8 cellular contexts compared by ENCODE assay signal in genomic region chr10:100267237-100268104, GRCh38. TPM values are rescaled to one million over a fixed set of nuclear protein-coding genes. Genes with fewer than 3 reads are reported as not detected.
DNase-seq lines count a peak whose midpoint lies in the region; FAIRE-seq and TF ChIP-seq lines count a peak whose summit lies in the region.

CWF19L1 (minus strand) TSS chr10:100267638; CDS start chr10:100267593, 45 bp downstream.

- H3K79me2 ChIP-seq in GM23248 (ENCODE audit: insufficient read depth) (peaks cover 50% of the 10 kb centered on the region), MM.1S (ENCODE audit: low read length) (peaks cover 39% of the 10 kb centered on the region)

- H2BK15ac ChIP-seq in neuronal stem cell (ENCODE audit: low read length) = no peak within 1 kb of the TSS

- DNase-seq in DMS53 (lab: John Stamatoyannopoulos, UW) (peak; percentile 93), GM23248 (peak; percentile 93), MM.1S (peak; percentile 79), SK-N-DZ (ENCODE audit: low spot score) (peak; percentile 83), frontal cortex (ENCODE audit: low spot score in 2 of 2) (peak; percentile 64 to 74), neuronal stem cell (ENCODE audit: low spot score) (peak; percentile 70)
- peak; percentile 77 for DNase-seq in activated naive CD4-positive, alpha-beta T cell treated with Interleukin-2 at 50 U/mL for 16 hours

- H3K79me1 ChIP-seq in neuronal stem cell (ENCODE audit: low read depth, low read length) = peaks cover 3% of the 10 kb centered on the region

- no peak for FAIRE-seq in frontal cortex (lab: Jason Lieb, UNC)

- H2BK5ac ChIP-seq in neuronal stem cell (ENCODE audit: low read length) = no peak within 1 kb of the TSS

- H3K36me3 ChIP-seq in GM23248 (ENCODE audit: low read depth) = peaks cover 4% of the 10 kb centered on the region; the same call in 1 of the 2 replicates
- H3K36me3 ChIP-seq in MM.1S (replicated peaks; ENCODE audit: insufficient read depth, low read length) = no peaks in the 10 kb centered on the region
- peaks cover 0 to 2% of the 10 kb centered on the region in 2 donors for H3K36me3 ChIP-seq in neuronal stem cell (replicated peaks in 1 of 2; ENCODE audit: control insufficient read depth in 2 of 2, insufficient read depth in 2 of 2, low read length in 2 of 2)
- H3K36me3 ChIP-seq in subcutaneous abdominal adipose tissue (ENCODE audit: control insufficient read depth in 5 of 5, insufficient read depth in 5 of 5, low read length in 5 of 5) = no peaks in the 10 kb centered on the region

- no peak within 1 kb of the TSS for H2BK120ac ChIP-seq in neuronal stem cell (ENCODE audit: low read depth, low read length)

- H3K4me3 ChIP-seq in GM23248 (peak within 1 kb of the TSS; percentile 93), MM.1S (ENCODE audit: low read length) (peak within 1 kb of the TSS; percentile 100), neuronal stem cell (ENCODE audit: low read length in 2 of 2) (peak within 1 kb of the TSS; percentile 92 to 94), subcutaneous abdominal adipose tissue (ENCODE audit: low read depth in 1 of 5, low read length in 5 of 5) (peak within 1 kb of the TSS; percentile 99 to 100 (median 100))

- peak within 1 kb of the TSS; percentile 96 for H3K9ac ChIP-seq in GM23248
- peak within 1 kb of the TSS; percentile 92 for H3K9ac ChIP-seq in MM.1S (ENCODE audit: low read length)
- H3K9ac ChIP-seq in neuronal stem cell (ENCODE audit: low read depth, low read length, poor library complexity) = peak within 1 kb of the TSS; percentile 95
- H3K9ac ChIP-seq in subcutaneous abdominal adipose tissue (ENCODE audit: low read length in 5 of 5) = peak within 1 kb of the TSS; percentile 97 to 100 (median 100)

- H3K27me3 ChIP-seq in GM23248 (replicated peaks; ENCODE audit: insufficient read depth) (no peaks in the 10 kb centered on the region), MM.1S (replicated peaks; ENCODE audit: insufficient read depth, low read length) (no peaks in the 10 kb centered on the region), neuronal stem cell (ENCODE audit: control insufficient read depth in 3 of 3, insufficient read depth in 3 of 3, low read depth in 1 of 3, low read length in 3 of 3) (no peaks in the 10 kb centered on the region), subcutaneous abdominal adipose tissue (ENCODE audit: control insufficient read depth in 5 of 5, insufficient read depth in 4 of 5, low read length in 5 of 5) (no peaks in the 10 kb centered on the region)

- H3F3A ChIP-seq in GM23248 (ENCODE audit: insufficient read depth) = peaks cover 19% of the 10 kb centered on the region
- 0 out of 2 replicates have a peak, but pooled peaks cover 3% of the 10 kb centered on the region for H3F3A ChIP-seq in MM.1S (ENCODE audit: insufficient read depth, low read length)

- H3K4me2 ChIP-seq in GM23248 (ENCODE audit: unreplicated experiment) (peak within 1 kb of the TSS; percentile 90), MM.1S (ENCODE audit: low read depth, low read length) (peak within 1 kb of the TSS; percentile 94), neuronal stem cell (ENCODE audit: insufficient read depth, low read length, poor library complexity, severe bottlenecking) (peak within 1 kb of the TSS; percentile 71)

- H3K18ac ChIP-seq in neuronal stem cell (ENCODE audit: low read length) = peak within 1 kb of the TSS; percentile 8

- H3K4me1 ChIP-seq in GM23248 (ENCODE audit: insufficient read depth) (0 out of 2 replicates have a peak, but pooled peaks cover 6% of the 10 kb centered on the region), MM.1S (ENCODE audit: low read length) (peaks cover 7% of the 10 kb centered on the region), neuronal stem cell (ENCODE audit: control insufficient read depth in 2 of 2, insufficient read depth in 1 of 2, low read depth in 1 of 2, low read length in 2 of 2) (peaks cover 2% of the 10 kb centered on the region in 2 donors), subcutaneous abdominal adipose tissue (ENCODE audit: control insufficient read depth in 5 of 5, insufficient read depth in 5 of 5, low read length in 5 of 5) (peaks cover 0 to 21% (median 19%) of the 10 kb centered on the region in 5 donors)

- no peak for TF ChIP-seq CTCF in MM.1S (IDR thresholded peaks at IDR 0.05; ENCODE audit: low read length)

- peak within 1 kb of the TSS; percentile 1 for H3K23ac ChIP-seq in neuronal stem cell (ENCODE audit: low read depth, low read length, poor library complexity)

- H4K91ac ChIP-seq in neuronal stem cell (ENCODE audit: low read depth, low read length, poor library complexity) = no peak within 1 kb of the TSS

- H3K27ac ChIP-seq in GM23248 (peak within 1 kb of the TSS; percentile 82), MM.1S (ENCODE audit: low read length) (peak within 1 kb of the TSS; percentile 43; the same call in 1 of the 2 replicates), neuronal stem cell (replicated peaks; ENCODE audit: low read length) (peak within 1 kb of the TSS; percentile 51), subcutaneous abdominal adipose tissue (ENCODE audit: low read depth, low read length) (peak within 1 kb of the TSS; percentile 75)

- no peak within 1 kb of the TSS for H2BK12ac ChIP-seq in neuronal stem cell (ENCODE audit: low read length)

- H3K14ac ChIP-seq in neuronal stem cell (ENCODE audit: low read length) = no peak within 1 kb of the TSS

- WGBS in GM23248 (ENCODE audit: low coverage in 1 of 2, low lambda C conversion rate in 2 of 2, missing lambda C conversion rate in 2 of 2), 2 experiments = 1 to 4% methylated on average over 48 to 49 of the region's 49 CpGs
- WGBS in neuronal stem cell (ENCODE audit: extremely low coverage in 2 of 2, insufficient read length in 2 of 2, insufficient replicate concordance in 1 of 2), 2 donors = no CpG with 5 or more reads among the region's 49 CpGs

- H2AFZ ChIP-seq in GM23248 (peak within 1 kb of the TSS; percentile 100), MM.1S (ENCODE audit: low read length) (peak within 1 kb of the TSS; percentile 94), neuronal stem cell (ENCODE audit: low read length) (peak within 1 kb of the TSS; percentile 89)

- no peak within 1 kb of the TSS for H2AK5ac ChIP-seq in neuronal stem cell (ENCODE audit: low read depth, low read length)

- H4K8ac ChIP-seq in neuronal stem cell (ENCODE audit: low read depth, low read length) = no peak within 1 kb of the TSS

- in situ Hi-C loops in GM23248 (cut with MboI) = no loop called here

- H3K4ac ChIP-seq in neuronal stem cell (ENCODE audit: low read length) = no peak within 1 kb of the TSS

- H3K9me2 ChIP-seq in GM23248 (ENCODE audit: insufficient read depth) (no peaks in the 10 kb centered on the region), MM.1S (replicated peaks; ENCODE audit: insufficient read depth, low read length) (no peaks in the 10 kb centered on the region)

- no peaks in the 10 kb centered on the region for H3K9me3 ChIP-seq in GM23248 (ENCODE audit: low read depth)
- H3K9me3 ChIP-seq in MM.1S (replicated peaks; ENCODE audit: insufficient read depth, low read length) = no peaks in the 10 kb centered on the region
- H3K9me3 ChIP-seq in neuronal stem cell (replicated peaks in 1 of 2; ENCODE audit: control insufficient read depth in 2 of 2, insufficient read depth in 1 of 2, low read depth in 1 of 2, low read length in 2 of 2) = peaks cover 0 to 4% of the 10 kb centered on the region in 2 donors
- H3K9me3 ChIP-seq in subcutaneous abdominal adipose tissue (ENCODE audit: control insufficient read depth in 5 of 5, low read length in 5 of 5) = no peaks in the 10 kb centered on the region

- no peaks in the 10 kb centered on the region for H4K20me1 ChIP-seq in GM23248 (ENCODE audit: insufficient read depth)
- no peaks in the 10 kb centered on the region for H4K20me1 ChIP-seq in MM.1S (ENCODE audit: insufficient read depth, low read length)

RNA-seq across cellular contexts. Expression of gene CWF19L1, which starts in this region (rescaled TPM):
- 22.6 and 25.9 TPM in 2 replicates for total RNA-seq in GM23248 (2014; rRNA removed; shearing (Covaris generic))
- 17.4 and 17.5 TPM in 2 replicates for polyA plus RNA-seq in GM23248 (2016; fragmentation: Nextera tagmentation; extraction: Ambion mirVana)
- 39.0 and 47.7 TPM in 2 replicates for polyA plus RNA-seq in SK-N-DZ (2014; cell fraction: cytosol; rRNA removed)
- 30.4 and 32.1 TPM in 2 replicates for polyA plus RNA-seq in SK-N-DZ (2014; cell fraction: nucleus; rRNA removed)
- 40.8 TPM for total RNA-seq in frontal cortex
- polyA plus RNA-seq in neuronal stem cell (2013, experiment 1 of 2) = 15.5 TPM
- polyA plus RNA-seq in neuronal stem cell (2013, experiment 2 of 2) = 14.3 TPM

Comparison
In these comparisons a context has a peak if more than half of its experiments do, and no peak if none do; other contexts are left out.
1. Peak in every context shown above with its lines: DNase-seq, H3K4me3 ChIP-seq and H3K27ac ChIP-seq.